ENCODE assay signal across 25 cellular contexts in the genomic region with DNA sequence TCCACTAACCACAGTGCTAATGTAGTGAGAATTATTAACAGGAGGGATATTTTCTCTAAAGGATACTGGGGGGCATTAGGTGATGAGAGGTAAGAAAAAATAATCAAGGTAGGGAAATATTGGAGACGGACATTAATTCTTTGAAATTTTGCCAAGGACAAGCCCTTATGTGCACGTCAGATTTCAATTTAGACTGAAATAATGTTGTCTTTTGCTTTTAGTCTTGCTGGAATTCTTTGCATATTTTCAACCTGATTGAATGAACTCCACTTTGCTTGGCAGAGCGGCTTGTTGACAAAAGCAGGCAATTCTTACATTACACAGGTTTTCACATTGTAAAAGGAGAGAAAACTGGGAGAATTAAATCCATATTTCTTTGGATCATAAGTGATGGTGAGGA. TPM values are rescaled to one million over a fixed set of nuclear protein-coding genes. Genes with fewer than 3 reads are reported as not detected.
DNase-seq lines count a peak whose midpoint lies in the region; ATAC-seq and TF ChIP-seq lines count a peak whose summit lies in the region.
"Had no signal": no experiment of that assay in that cellular context is flagged by ENCODE, and none has a peak within 500 bp of the region (broad histone marks: within the 10 kb centered on the region; RNA-seq: fewer than 3 reads in every experiment).

No MANE protein-coding gene starts in this region.

- in situ Hi-C loops in GM23248 (cut with MboI): no loop called here

- H3K4me1 Mint-ChIP-seq in activated CD8-positive, alpha-beta T cell treated with anti-CD3 and anti-CD28 coated beads for 36 hours (ENCODE audit: low read depth): peaks cover 8% of the 10 kb centered on the region

- no peak for TF ChIP-seq CTCF in body of pancreas (IDR thresholded peaks at IDR 0.05)
- TF ChIP-seq CTCF in activated CD8-positive, alpha-beta T cell treated with anti-CD3 and anti-CD28 coated beads for 36 hours (IDR thresholded peaks at IDR 0.05): no peak

- no peaks in the 10 kb centered on the region for H4K20me1 ChIP-seq in GM23248 (ENCODE audit: insufficient read depth)

- H3K27me3 Mint-ChIP-seq in activated CD8-positive, alpha-beta T cell treated with anti-CD3 and anti-CD28 coated beads for 36 hours: peaks cover 1% of the 10 kb centered on the region

- no peak for TF ChIP-seq POLR2A in body of pancreas (IDR thresholded peaks at IDR 0.05)

- H3K9ac ChIP-seq in GM23248: no peak overlapping the region

- H3K4me2 ChIP-seq in GM23248 (ENCODE audit: unreplicated experiment): no peak overlapping the region
- H3K4me2 ChIP-seq: hepatocyte had no signal

- H3K9me3 Mint-ChIP-seq in activated CD8-positive, alpha-beta T cell treated with anti-CD3 and anti-CD28 coated beads for 36 hours: peaks cover 4% of the 10 kb centered on the region
- H3K9me3 Mint-ChIP-seq: activated T-helper 2 cell treated with anti-CD3 and anti-CD28 coated beads, Interferon-gamma antibody, Interleukin-2, Interleukin-4, amounts not matched to agents 10 μg/mL and 5 μg/mL and 100 μg/mL, durations not matched to agents 14 hours and 24 hours and 36 hours had no signal

- no peaks in the 10 kb centered on the region for H3K36me3 Mint-ChIP-seq in activated CD8-positive, alpha-beta T cell treated with anti-CD3 and anti-CD28 coated beads for 36 hours (ENCODE audit: low read depth)
- H3K36me3 Mint-ChIP-seq: CD8-positive, alpha-beta T cell had no signal

- H3K27ac Mint-ChIP-seq in activated CD8-positive, alpha-beta T cell treated with anti-CD3 and anti-CD28 coated beads for 36 hours: no peak overlapping the region
- H3K27ac Mint-ChIP-seq: activated T-helper 2 cell treated with anti-CD3 and anti-CD28 coated beads, Interferon-gamma antibody, Interleukin-2, Interleukin-4, amounts not matched to agents 10 μg/mL and 5 μg/mL and 100 μg/mL, durations not matched to agents 14 hours and 24 hours and 36 hours; CD8-positive, alpha-beta T cell; T-helper 2 cell treated with Interferon-gamma antibody and Interleukin-4, amounts not matched to agents 5 μg/mL and 100 μg/mL, for 36 hours had no signal

- H3K9me3 ChIP-seq in GM23248 (ENCODE audit: low read depth) (no peaks in the 10 kb centered on the region), body of pancreas (no peaks in the 10 kb centered on the region)
- H3K9me3 ChIP-seq: adrenal gland, MG63, testis had no signal

- 36% methylated on average over 3 of the region's 3 CpGs for WGBS in GM23248 (ENCODE audit: low coverage in 1 of 2, low lambda C conversion rate in 2 of 2, missing lambda C conversion rate in 2 of 2), 2 experiments
- WGBS in body of pancreas, 2 donors: 39 to 58% methylated on average over 3 of the region's 3 CpGs

- no peaks in the 10 kb centered on the region for H3F3A ChIP-seq in GM23248 (ENCODE audit: insufficient read depth)

- H3K27ac ChIP-seq in GM23248: no peak overlapping the region
- H3K27ac ChIP-seq in body of pancreas: no peak overlapping the region
- H3K27ac ChIP-seq: adrenal gland, epithelial cell of prostate, hepatocyte, testis had no signal

- no peak overlapping the region for H3K4me3 Mint-ChIP-seq in activated CD8-positive, alpha-beta T cell treated with anti-CD3 and anti-CD28 coated beads for 36 hours
- H3K4me3 Mint-ChIP-seq: CD8-positive, alpha-beta T cell; H9; T-helper 2 cell treated with Interferon-gamma antibody and Interleukin-4, amounts not matched to agents 5 μg/mL and 100 μg/mL, for 36 hours had no signal

- POLR2A ChIA-PET in activated CD8-positive, alpha-beta T cell treated with anti-CD3 and anti-CD28 coated beads for 36 hours (lab: Charles Lee): no interaction called here

- H3K4me1 ChIP-seq in GM23248 (ENCODE audit: insufficient read depth) (peaks cover 17% of the 10 kb centered on the region), body of pancreas (no peaks in the 10 kb centered on the region)
- H3K4me1 ChIP-seq: adrenal gland, testis had no signal

- H3K4me3 ChIP-seq in GM23248 (no peak overlapping the region), body of pancreas (no peak overlapping the region)
- H3K4me3 ChIP-seq: adrenal gland, GM12878, hepatocyte, MG63, testis had no signal

- no peak overlapping the region for H2AFZ ChIP-seq in GM23248
- H2AFZ ChIP-seq: hepatocyte had no signal

- ATAC-seq in body of pancreas (peak; percentile 68), GM21447 (IDR thresholded peaks at IDR 0.05; ENCODE audit: unreplicated experiment) (no peak)
- no peak for ATAC-seq in activated CD8-positive, alpha-beta T cell treated with anti-CD3 and anti-CD28 coated beads for 36 hours
- ATAC-seq: activated CD4-positive, CD25-positive, alpha-beta regulatory T cell treated with anti-CD3 and anti-CD28 coated beads, Interleukin-2, amount 50 U/mL, for 24 hours; CD8-positive, alpha-beta T cell; GM12878 had no signal

- H3K27me3 ChIP-seq in GM23248 (replicated peaks; ENCODE audit: insufficient read depth) (no peaks in the 10 kb centered on the region; the same call in 1 of the 2 replicates), body of pancreas (no peaks in the 10 kb centered on the region)
- H3K27me3 ChIP-seq: hepatocyte, MG63, testis had no signal

- no peaks in the 10 kb centered on the region for H3K79me2 ChIP-seq in GM23248 (ENCODE audit: insufficient read depth)
- H3K79me2 ChIP-seq: hepatocyte had no signal

- H3K9me2 ChIP-seq in GM23248 (ENCODE audit: insufficient read depth): no peaks in the 10 kb centered on the region

- CTCF ChIA-PET in activated CD8-positive, alpha-beta T cell treated with anti-CD3 and anti-CD28 coated beads for 36 hours (lab: Charles Lee): interaction anchor here (1.6 kb wide), 1 partner anchor 18 kb away, joined by 3 read pairs; no protein-coding TSS in a partner anchor

- DNase-seq in GM23248 (peak; percentile 39), body of pancreas (no peak), iris pigment epithelial cell (ENCODE audit: low read depth) (peak; percentile 88), NCI-H345 treated with DMSO at 0.1 percent for 48 hours (lab: John Stamatoyannopoulos, UW; ENCODE audit: unreplicated experiment) (no peak), NCI-H1930 (lab: John Stamatoyannopoulos, UW) (no peak)
- no peak for DNase-seq in activated CD8-positive, alpha-beta T cell treated with anti-CD3 and anti-CD28 coated beads for 36 hours
- DNase-seq: adrenal gland; CD8-positive, alpha-beta T cell; cortex of kidney; H9; left cardiac atrium; MG63; NCI-H1694 treated with DMSO at 0.1 percent for 48 hours; NCI-H446 treated with DMSO at 0.1 percent for 48 hours; nucleus accumbens; SHP77; stimulated activated CD4-positive, alpha-beta T cell treated with anti-CD3 and anti-CD28 coated beads, Interleukin-4, amount 100 ng/mL, for 4 hours; testis had no signal

- intact Hi-C loops in body of pancreas (cut with DNase I): no loop called here
- intact Hi-C loops in activated CD8-positive, alpha-beta T cell treated with anti-CD3 and anti-CD28 coated beads for 36 hours (cut with micrococcal nuclease): no loop called here

- H3K36me3 ChIP-seq in GM23248 (ENCODE audit: low read depth) (no peaks in the 10 kb centered on the region), body of pancreas (replicated peaks in 1 of 2; ENCODE audit: insufficient read depth in 1 of 2, low read depth in 2 of 2) (no peaks in the 10 kb centered on the region)
- H3K36me3 ChIP-seq: adrenal gland, MG63 had no signal

RNA-seq across cellular contexts. Expression of a gene that starts 25.0 kb away (rescaled TPM):
- 1.3 and 3.5 TPM in 2 replicates for total RNA-seq in GM23248 (2014; rRNA removed; shearing (Covaris generic))
- 1.6 and 1.9 TPM in 2 replicates for polyA plus RNA-seq in GM23248 (2016; fragmentation: Nextera tagmentation; extraction: Ambion mirVana)
- total RNA-seq in body of pancreas: 100 to 1,000 TPM in 1 of 2 donors, 10 to 100 TPM in 1; 71.2 to 129 TPM
- 1 to 10 TPM; 2.0 to 3.3 TPM for total RNA-seq in activated CD8-positive, alpha-beta T cell treated with anti-CD3 and anti-CD28 coated beads for 36 hours

RNA-seq across cellular contexts. Expression of a gene that starts 26.6 kb away (rescaled TPM):
- not detected in 2 replicates for total RNA-seq in GM23248 (2014; rRNA removed; shearing (Covaris generic))
- not detected in 2 replicates for polyA plus RNA-seq in GM23248 (2016; fragmentation: Nextera tagmentation; extraction: Ambion mirVana)
- total RNA-seq in body of pancreas: not detected
- total RNA-seq in activated CD8-positive, alpha-beta T cell treated with anti-CD3 and anti-CD28 coated beads for 36 hours: not detected
- total RNA-seq: activated T-helper 2 cell treated with anti-CD3 and anti-CD28 coated beads, Interferon-gamma antibody, Interleukin-2, Interleukin-4, amounts not matched to agents 10 μg/mL and 5 μg/mL and 100 μg/mL, durations not matched to agents 14 hours and 24 hours and 36 hours; adrenal gland; CD8-positive, alpha-beta T cell; GM12878; H9; hepatocyte; left cardiac atrium had no signal
- polyA plus RNA-seq: adrenal gland had no signal

Comparison
In these comparisons a context has a peak if more than half of its experiments do, and no peak if none do; other contexts are left out.
1. DNase-seq: peak in GM23248 (single experiment) and iris pigment epithelial cell (single experiment); none in body of pancreas (0 of 4), NCI-H345 treated with DMSO at 0.1 percent for 48 hours (single experiment), NCI-H1930 (0 of 2) and activated CD8-positive, alpha-beta T cell treated with anti-CD3 and anti-CD28 coated beads for 36 hours (single experiment).
2. RNA of a gene that starts 25.0 kb away (total RNA-seq): 71.2 to 129 TPM in body of pancreas; 1.3 to 3.5 TPM in GM23248 and 2.0 to 3.3 TPM in activated CD8-positive, alpha-beta T cell treated with anti-CD3 and anti-CD28 coated beads for 36 hours; every median in the first group is over 10 times any median in the second.